Comparison of ENCODE assay signal across 13 cellular contexts in genomic region chr10:46396441-46397279, GRCh38. TPM values are rescaled to one million over a fixed set of nuclear protein-coding genes. Genes with fewer than 3 reads are reported as not detected.
DNase-seq lines count a peak whose midpoint lies in the region; ATAC-seq and TF ChIP-seq lines count a peak whose summit lies in the region.
"Not testable (repeated sequence)": the region's sequence is repeated elsewhere in the genome, so short reads cannot be mapped to it uniquely, and the experiment has no call there.
"Had no signal": no experiment of that assay in that cellular context is flagged by ENCODE, and none has a peak within 500 bp of the region (broad histone marks: within the 10 kb centered on the region; RNA-seq: fewer than 3 reads in every experiment).

No MANE protein-coding gene starts in this region.

- not testable (repeated sequence) for H3K4me3 Mint-ChIP-seq in MCF 10A (ENCODE audit: unreplicated experiment)

- peak overlapping the region; percentile 99 for H4K91ac ChIP-seq in trophoblast cell (ENCODE audit: low read depth, low read length)

- peak overlapping the region; percentile 76 for H3K4ac ChIP-seq in trophoblast cell (ENCODE audit: low read depth, low read length)

- not testable (repeated sequence) for H3K9ac ChIP-seq in trophoblast cell (ENCODE audit: low read length)

- H3K4me1 ChIP-seq in trophoblast cell (ENCODE audit: control insufficient read depth in 1 of 2, insufficient read depth in 2 of 2, low read length in 2 of 2): peaks cover 10 to 12% of the 10 kb centered on the region in 2 experiments

- H3K27me3 ChIP-seq in trophoblast cell (ENCODE audit: insufficient read depth, low read length): not testable (repeated sequence)

- H3K27ac Mint-ChIP-seq in MCF 10A (ENCODE audit: low read depth, unreplicated experiment): peak overlapping the region; percentile 54

- not testable (repeated sequence) for H3K4me3 ChIP-seq in foreskin fibroblast (ENCODE audit: low read depth in 1 of 2, low read length in 2 of 2); trophoblast cell (ENCODE audit: low read depth, low read length)

- H3K9me3 ChIP-seq in trophoblast cell (ENCODE audit: insufficient read depth, low read depth, low read length): not testable (repeated sequence)

- peak overlapping the region; percentile 98 for H2BK120ac ChIP-seq in trophoblast cell (ENCODE audit: insufficient read depth, low read length, poor library complexity)

- CTCF ChIA-PET in RWPE1 (lab: Yijun Ruan, JAX); MCF 10A (lab: Yijun Ruan, JAX): not testable (repeated sequence)

- ATAC-seq in left lobe of liver: peak; percentile 31

- H3K23ac ChIP-seq in trophoblast cell (ENCODE audit: low read length): not testable (repeated sequence)

- not testable (repeated sequence) for H3K27me3 Mint-ChIP-seq in MCF 10A (ENCODE audit: insufficient read depth, unreplicated experiment)

- not testable (repeated sequence) for H3K36me3 ChIP-seq in trophoblast cell (ENCODE audit: control insufficient read depth in 1 of 2, insufficient read depth in 2 of 2, low read length in 2 of 2)

- H3K4me1 Mint-ChIP-seq in MCF 10A (ENCODE audit: insufficient read depth, unreplicated experiment): not testable (repeated sequence)

- not testable (repeated sequence) for H3K4me2 ChIP-seq in trophoblast cell (ENCODE audit: low read length)

- H2BK12ac ChIP-seq in trophoblast cell (ENCODE audit: low read length): peak overlapping the region; percentile 65

- H4K12ac ChIP-seq in trophoblast cell (ENCODE audit: low read depth, low read length): not testable (repeated sequence)

- peak overlapping the region; percentile 73 for H3K14ac ChIP-seq in trophoblast cell (ENCODE audit: low read length)

- peak overlapping the region; percentile 85 for H3K27ac ChIP-seq in RWPE1
- peak overlapping the region; percentile 97 for H3K27ac ChIP-seq in trophoblast cell (ENCODE audit: low read depth, low read length)

- not testable (repeated sequence) for H3K79me2 ChIP-seq in trophoblast cell (ENCODE audit: control insufficient read depth, insufficient read depth, low read length, poor library complexity)

- DNase-seq in A172 (ENCODE audit: low spot score): peak; percentile 81
- peak; percentile 14 for DNase-seq in GM04504 (ENCODE audit: low read depth)
- peak; percentile 67 for DNase-seq in HS-5 (ENCODE audit: low read depth)
- DNase-seq in RWPE1 (ENCODE audit: low spot score): peak; percentile 64
- peak; percentile 50 for DNase-seq in MCF 10A (ENCODE audit: unreplicated experiment)
- DNase-seq in foreskin fibroblast: peak; percentile 23 to 38
- not testable (repeated sequence) for DNase-seq in left lobe of liver (ENCODE audit: low spot score)
- peak; percentile 72 to 76 for DNase-seq in trophoblast cell

- peaks cover 16% of the 10 kb centered on the region for H3K79me1 ChIP-seq in trophoblast cell (ENCODE audit: low read length)

- peak overlapping the region; percentile 17 for H3K18ac ChIP-seq in trophoblast cell (ENCODE audit: low read length)

- POLR2A ChIA-PET in RWPE1 (lab: Yijun Ruan, JAX; ENCODE audit: low non-redundant PET); MCF 10A (lab: Yijun Ruan, JAX): not testable (repeated sequence)

- WGBS in trophoblast cell (ENCODE audit: extremely low coverage, insufficient coverage, insufficient read length): no CpG with 5 or more reads among the region's 8 CpGs

- H3K9me3 Mint-ChIP-seq in MCF 10A (ENCODE audit: unreplicated experiment): not testable (repeated sequence)

- intact Hi-C loops in MCF 10A (cut with micrococcal nuclease): not testable (repeated sequence)

- TF ChIP-seq CTCF in RWPE1 (conservative IDR thresholded peaks at IDR 0.05; ENCODE audit: low read depth); MCF 10A (IDR thresholded peaks at IDR 0.05; ENCODE audit: unreplicated experiment); foreskin fibroblast (IDR thresholded peaks at IDR 0.05; ENCODE audit: low read depth, low read length): not testable (repeated sequence)

- not testable (repeated sequence) for BruUV-seq in MCF 10A (replicated peaks; lab: Mats Ljungman, UMichigan)

- H4K8ac ChIP-seq in trophoblast cell (ENCODE audit: low read depth, low read length): not testable (repeated sequence)

- H2BK5ac ChIP-seq in trophoblast cell (ENCODE audit: low read depth, low read length, poor library complexity): peak overlapping the region; percentile 95

- H2AK5ac ChIP-seq in trophoblast cell (ENCODE audit: low read length): not testable (repeated sequence)

- H2AFZ ChIP-seq in trophoblast cell (ENCODE audit: insufficient read depth, low read length, poor library complexity): not testable (repeated sequence)

- H3K36me3 Mint-ChIP-seq in MCF 10A (ENCODE audit: insufficient read depth, unreplicated experiment): not testable (repeated sequence)

RNA-seq across cellular contexts. Expression of gene ANXA8L1, which starts 21.1 kb away (rescaled TPM):
- 53.2 and 63.8 TPM in 2 replicates for total RNA-seq in A172 (2014; rRNA removed; shearing (Covaris generic))
- total RNA-seq in MCF 10A (2022) (21.9 and 31.7 TPM in 2 replicates), left lobe of liver (0.86 TPM)
- 37.7 and 40.6 TPM in 2 replicates for polyA plus RNA-seq in trophoblast cell (2013)
- total RNA-seq: activated CD8-positive, alpha-beta T cell treated with anti-CD3 and anti-CD28 coated beads for 36 hours; activated naive CD8-positive, alpha-beta T cell treated with anti-CD3 and anti-CD28 coated beads for 36 hours; cerebellum; Peyer's patch; temporal lobe had no signal

Comparison
In these comparisons a context has a peak if more than half of its experiments do, and no peak if none do; other contexts are left out.
1. RNA of gene ANXA8L1, which starts 21.1 kb away (total RNA-seq): 53.2 to 63.8 TPM in A172 and 21.9 to 31.7 TPM in MCF 10A; 0.86 TPM in left lobe of liver (single experiment); every median in the first group is over 10 times any median in the second.